Comparison of ENCODE assay signal across 8 cellular contexts in the genomic region with DNA sequence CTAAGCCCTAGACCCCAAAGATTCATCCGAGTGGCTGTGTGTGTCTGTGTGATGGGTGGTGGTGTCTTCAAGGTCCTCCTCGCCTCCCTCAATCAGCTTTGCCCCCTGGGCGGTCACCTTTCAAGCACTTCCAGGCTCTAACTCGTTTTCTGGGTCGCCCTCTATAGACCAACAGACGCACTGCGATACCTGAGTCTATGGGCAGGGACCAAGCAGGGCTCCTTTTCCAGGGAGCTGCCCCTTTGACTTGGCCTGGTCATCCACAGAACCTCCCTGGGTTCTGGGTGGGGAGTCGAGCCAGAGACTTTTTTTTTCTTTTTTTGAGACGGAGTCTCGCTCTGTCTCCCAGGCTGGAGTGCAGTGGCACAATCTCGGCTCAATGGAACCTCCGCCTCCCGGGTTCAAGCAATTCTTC. TPM values are rescaled to one million over a fixed set of nuclear protein-coding genes. Genes with fewer than 3 reads are reported as not detected.
DNase-seq lines count a peak whose midpoint lies in the region; ATAC-seq and TF ChIP-seq lines count a peak whose summit lies in the region.

No MANE protein-coding gene starts in this region.

- H4K8ac ChIP-seq in mesendoderm (ENCODE audit: low read depth, low read length): no peak overlapping the region

- H3K9me3 ChIP-seq in CD8-positive, alpha-beta T cell (ENCODE audit: low read length): no peaks in the 10 kb centered on the region

- no peaks in the 10 kb centered on the region for H3K9me3 Mint-ChIP-seq in CD8-positive, alpha-beta T cell
- no peaks in the 10 kb centered on the region for H3K9me3 Mint-ChIP-seq in activated CD4-positive, alpha-beta memory T cell treated with anti-CD3 and anti-CD28 coated beads for 36 hours

- H3K56ac ChIP-seq in mesendoderm (ENCODE audit: low read length): peak overlapping the region; percentile 84

- peaks cover 4% of the 10 kb centered on the region for H3K36me3 ChIP-seq in CD8-positive, alpha-beta T cell (ENCODE audit: insufficient read depth, low read length)
- H3K36me3 ChIP-seq in mesendoderm (ENCODE audit: control insufficient read depth, insufficient read depth, low read length): peaks cover 3% of the 10 kb centered on the region

- no peaks in the 10 kb centered on the region for H3K27me3 ChIP-seq in CD8-positive, alpha-beta T cell (ENCODE audit: insufficient read depth, low read length)
- H3K27me3 ChIP-seq in mesendoderm (ENCODE audit: insufficient read depth, low read length, poor library complexity): no peaks in the 10 kb centered on the region

- peaks cover 33% of the 10 kb centered on the region for H3K36me3 Mint-ChIP-seq in CD8-positive, alpha-beta T cell
- peaks cover 6% of the 10 kb centered on the region for H3K36me3 Mint-ChIP-seq in activated CD4-positive, alpha-beta memory T cell treated with anti-CD3 and anti-CD28 coated beads for 36 hours

- H3K9ac ChIP-seq in mesendoderm (ENCODE audit: low read length): peak overlapping the region; percentile 78

- no peak overlapping the region for H3K18ac ChIP-seq in mesendoderm (ENCODE audit: low read length)

- H3K27me3 Mint-ChIP-seq in CD8-positive, alpha-beta T cell (ENCODE audit: low read depth): no peaks in the 10 kb centered on the region
- no peaks in the 10 kb centered on the region for H3K27me3 Mint-ChIP-seq in activated CD4-positive, alpha-beta memory T cell treated with anti-CD3 and anti-CD28 coated beads for 36 hours

- ATAC-seq in CD8-positive, alpha-beta T cell: peak; percentile 56
- no peak for ATAC-seq in HG03442 (IDR thresholded peaks at IDR 0.05; ENCODE audit: unreplicated experiment)

- H3K27ac Mint-ChIP-seq in CD8-positive, alpha-beta T cell: peak overlapping the region; percentile 85
- H3K27ac Mint-ChIP-seq in activated CD4-positive, alpha-beta memory T cell treated with anti-CD3 and anti-CD28 coated beads for 36 hours: peak overlapping the region; percentile 76

- H2BK120ac ChIP-seq in mesendoderm (ENCODE audit: low read depth, low read length): no peak overlapping the region

- H3K4ac ChIP-seq in mesendoderm (ENCODE audit: low read depth, low read length): no peak overlapping the region

- H3K4me1 ChIP-seq in CD8-positive, alpha-beta T cell (ENCODE audit: insufficient read depth, low read length): peaks cover 14% of the 10 kb centered on the region
- peaks cover 2% of the 10 kb centered on the region for H3K4me1 ChIP-seq in mesendoderm (ENCODE audit: control insufficient read depth, low read depth, low read length)

- H2BK15ac ChIP-seq in mesendoderm (replicated peaks; ENCODE audit: low read depth): no peak overlapping the region

- no peak overlapping the region for H3K23ac ChIP-seq in mesendoderm (ENCODE audit: low read length)

- H3K79me1 ChIP-seq in mesendoderm (ENCODE audit: low read length): peaks cover 2% of the 10 kb centered on the region

- WGBS in mesendoderm (ENCODE audit: extremely low coverage, insufficient coverage, low lambda C conversion rate): no CpG with 5 or more reads among the region's 13 CpGs

- peak overlapping the region; percentile 83 for H3K4me3 ChIP-seq in CD8-positive, alpha-beta T cell (ENCODE audit: low read depth, low read length)
- peak overlapping the region; percentile 64 for H3K4me3 ChIP-seq in mesendoderm (ENCODE audit: low read length)

- H3K79me2 ChIP-seq in mesendoderm (ENCODE audit: control insufficient read depth, insufficient read depth, low read length): no peaks in the 10 kb centered on the region

- TF ChIP-seq CTCF in CD8-positive, alpha-beta T cell (IDR thresholded peaks at IDR 0.05): peak; percentile 58

- DNase-seq in CD8-positive, alpha-beta T cell: peak; percentile 33 to 72 (median 65)
- peak; percentile 80 for DNase-seq in HEK293T (ENCODE audit: extremely low spot score)
- DNase-seq in NCI-H748 (lab: John Stamatoyannopoulos, UW; ENCODE audit: unreplicated experiment): peak; percentile 79
- peak; percentile 83 for DNase-seq in activated CD4-positive, alpha-beta memory T cell treated with anti-CD3 and anti-CD28 coated beads for 36 hours
- DNase-seq in effector CD8-positive, alpha-beta T cell (lab: John Stamatoyannopoulos, UW): peak; percentile 39
- DNase-seq in mesendoderm: peak; percentile 88
- peak; percentile 56 to 63 for DNase-seq in stimulated activated CD8-positive, alpha-beta memory T cell treated with anti-CD3 and anti-CD28 coated beads, Interleukin-15, amount 100 ng/mL, for 48 hours (ENCODE audit: low read depth in 2 of 2)

- peaks cover 8% of the 10 kb centered on the region for H3K4me1 Mint-ChIP-seq in CD8-positive, alpha-beta T cell (ENCODE audit: low read depth)
- peaks cover 5% of the 10 kb centered on the region for H3K4me1 Mint-ChIP-seq in activated CD4-positive, alpha-beta memory T cell treated with anti-CD3 and anti-CD28 coated beads for 36 hours (ENCODE audit: low read depth)

- intact Hi-C loops in CD8-positive, alpha-beta T cell (cut with DNase I, micrococcal nuclease): loop anchor here (1.0 to 2.0 kb wide), 5 partner anchors 21 to 150 kb away; a partner anchor contains a TSS
- intact Hi-C loops in activated CD4-positive, alpha-beta memory T cell treated with anti-CD3 and anti-CD28 coated beads for 36 hours (cut with micrococcal nuclease): loop anchor here (1.0 to 2.0 kb wide), 3 partner anchors 29 to 91 kb away; a partner anchor contains a TSS

- H4K5ac ChIP-seq in mesendoderm (ENCODE audit: low read length): no peak overlapping the region

- POLR2A ChIA-PET in CD8-positive, alpha-beta T cell (lab: Charles Lee): interaction anchor here (0.6 to 1.3 kb wide), 2 partner anchors 30 to 66 kb away, joined by 5 read pairs; a partner anchor contains a TSS
- POLR2A ChIA-PET in HEK293T (lab: Yijun Ruan, JAX): interaction anchor here (0.6 to 1.3 kb wide), 6 partner anchors 11 to 213 kb away, joined by 3 to 9 read pairs (median 4); a partner anchor contains a TSS
- POLR2A ChIA-PET in activated CD4-positive, alpha-beta memory T cell treated with anti-CD3 and anti-CD28 coated beads for 36 hours (lab: Charles Lee): interaction anchor here (0.6 to 1.0 kb wide), 4 partner anchors 17 to 114 kb away, joined by 3 to 5 read pairs (median 3); a partner anchor contains a TSS

- H3K4me3 Mint-ChIP-seq in CD8-positive, alpha-beta T cell: peak overlapping the region; percentile 96
- H3K4me3 Mint-ChIP-seq in activated CD4-positive, alpha-beta memory T cell treated with anti-CD3 and anti-CD28 coated beads for 36 hours: peak overlapping the region; percentile 90

- H2AK5ac ChIP-seq in mesendoderm (ENCODE audit: low read length): no peak overlapping the region

- CTCF ChIA-PET in CD8-positive, alpha-beta T cell (lab: Charles Lee): interaction anchor here (0.6 to 2.0 kb wide), 22 partner anchors 9 to 761 kb away, joined by 3 to 19 read pairs (median 3); a partner anchor contains a TSS
- CTCF ChIA-PET in HEK293T (lab: Yijun Ruan, JAX): interaction anchor here (0.5 to 1.3 kb wide), 11 partner anchors 14 to 354 kb away, joined by 3 to 11 read pairs (median 4); a partner anchor contains a TSS
- CTCF ChIA-PET in activated CD4-positive, alpha-beta memory T cell treated with anti-CD3 and anti-CD28 coated beads for 36 hours (lab: Charles Lee): interaction anchor here (0.6 to 2.1 kb wide), 26 partner anchors 12 to 1840 kb away, joined by 3 to 19 read pairs (median 4); a partner anchor contains a TSS

- H3K27ac ChIP-seq in CD8-positive, alpha-beta T cell (ENCODE audit: low read depth, low read length): no peak overlapping the region
- no peak overlapping the region for H3K27ac ChIP-seq in mesendoderm (ENCODE audit: low read depth, low read length)

- peak overlapping the region; percentile 99 for H3K4me2 ChIP-seq in mesendoderm (ENCODE audit: low read length)

- no peak overlapping the region for H2BK5ac ChIP-seq in mesendoderm (ENCODE audit: low read length)

TF ChIP-seq in HEK293T, 16 proteins besides CTCF, POLR2A, EP300 and RAD21:
- no peak for TF ChIP-seq SUZ12 (IDR thresholded peaks at IDR 0.05)
- no peak for TF ChIP-seq CTBP1 (IDR thresholded peaks at IDR 0.05; ENCODE audit: borderline replicate concordance)
- TF ChIP-seq SP1 (IDR thresholded peaks at IDR 0.05): no peak
- TF ChIP-seq HDGF (IDR thresholded peaks at IDR 0.05; ENCODE audit: borderline replicate concordance): no peak
- TF ChIP-seq FOXA1 (IDR thresholded peaks at IDR 0.05): no peak
- no peak for TF ChIP-seq TARDBP (IDR thresholded peaks at IDR 0.05)
- no peak for TF ChIP-seq L3MBTL2 (conservative IDR thresholded peaks at IDR 0.05)

RNA-seq across cellular contexts. Expression of a gene that starts 1.1 kb away (rescaled TPM):
- 1 to 10 TPM; 2.2 to 2.4 TPM for total RNA-seq in CD8-positive, alpha-beta T cell
- 10 to 100 TPM; 12.6 to 14.1 TPM for total RNA-seq in activated CD4-positive, alpha-beta memory T cell treated with anti-CD3 and anti-CD28 coated beads for 36 hours
- polyA plus RNA-seq in mesendoderm (2013, experiment 1 of 2): 19.7 TPM
- polyA plus RNA-seq in mesendoderm (2013, experiment 2 of 2): 19.5 TPM

RNA-seq across cellular contexts. Expression of a gene that starts 18.8 kb away (rescaled TPM):
- total RNA-seq in CD8-positive, alpha-beta T cell: 10 to 100 TPM; 18.2 to 20.1 TPM
- total RNA-seq in activated CD4-positive, alpha-beta memory T cell treated with anti-CD3 and anti-CD28 coated beads for 36 hours: 10 to 100 TPM; 33.0 to 35.5 TPM
- 32.5 TPM for polyA plus RNA-seq in mesendoderm (2013, experiment 1 of 2)
- polyA plus RNA-seq in mesendoderm (2013, experiment 2 of 2): 31.6 TPM

RNA-seq across cellular contexts. Expression of a gene that starts 19.2 kb away (rescaled TPM):
- total RNA-seq in CD8-positive, alpha-beta T cell: 10 to 100 TPM in 1 of 2 experiments, 1 to 10 TPM in 1; 9.8 to 12.9 TPM
- 10 to 100 TPM; 27.2 to 27.4 TPM for total RNA-seq in activated CD4-positive, alpha-beta memory T cell treated with anti-CD3 and anti-CD28 coated beads for 36 hours
- polyA plus RNA-seq in mesendoderm (2013, experiment 1 of 2): 27.3 TPM
- polyA plus RNA-seq in mesendoderm (2013, experiment 2 of 2): 25.6 TPM

RNA-seq across cellular contexts. Expression of a gene that starts 29.7 kb away (rescaled TPM):
- total RNA-seq in CD8-positive, alpha-beta T cell: 10 to 100 TPM; 30.4 to 31.5 TPM
- total RNA-seq in activated CD4-positive, alpha-beta memory T cell treated with anti-CD3 and anti-CD28 coated beads for 36 hours: 10 to 100 TPM; 45.9 to 50.0 TPM
- polyA plus RNA-seq in mesendoderm (2013, experiment 1 of 2): 52.0 TPM
- polyA plus RNA-seq in mesendoderm (2013, experiment 2 of 2): 52.8 TPM
